25 cellular contexts compared by ENCODE assay signal in the genomic region with DNA sequence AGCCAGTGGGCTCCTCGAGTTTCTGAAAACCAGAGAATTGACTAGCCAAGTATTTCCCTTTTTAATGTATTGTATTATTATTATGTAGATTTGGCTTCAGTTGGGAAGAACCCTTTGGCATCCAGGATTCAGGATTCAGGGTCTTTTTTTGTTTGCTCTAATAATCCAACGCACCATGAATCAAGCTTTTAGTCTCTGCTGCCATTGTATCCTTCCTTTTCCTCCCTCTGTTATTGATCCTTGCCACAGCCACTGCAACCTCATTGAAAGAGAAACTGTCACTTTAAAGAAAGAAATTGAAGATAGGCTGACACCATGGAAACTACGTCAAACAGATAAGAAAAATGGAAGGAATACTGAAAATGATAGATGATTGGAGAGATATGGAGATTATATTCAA.
"Had no signal": no experiment of that assay in that cellular context is flagged by ENCODE, and none has a peak within 500 bp of the region (broad histone marks: within the 10 kb centered on the region; RNA-seq: fewer than 3 reads in every experiment).

No MANE protein-coding gene starts in this region.

- H3K9me3 Mint-ChIP-seq: activated CD4-positive, alpha-beta memory T cell treated with anti-CD3 and anti-CD28 coated beads, Interleukin-2, amount 10 ng/mL, durations not matched to agents 7 days and 5 days had no signal

- ATAC-seq: activated T-helper 17 cell treated with anti-CD3 and anti-CD28 coated beads, Interleukin-2, amount 50 U/mL, for 72 hours had no signal

- H3K27ac Mint-ChIP-seq: activated CD4-positive, alpha-beta memory T cell treated with anti-CD3 and anti-CD28 coated beads, Interleukin-2, amount 10 ng/mL, durations not matched to agents 7 days and 5 days; activated CD4-positive, alpha-beta T cell treated with anti-CD3 and anti-CD28 coated beads, Interleukin-2, amount 10 ng/mL, durations not matched to agents 7 days and 5 days; activated naive CD4-positive, alpha-beta T cell treated with anti-CD3 and anti-CD28 coated beads for 36 hours; activated naive CD8-positive, alpha-beta T cell; activated T-helper 17 cell treated with anti-CD3 and anti-CD28 coated beads, Interleukin-2, amount 50 U/mL, for 72 hours; brain had no signal

- H3K36me3 Mint-ChIP-seq: activated naive CD8-positive, alpha-beta T cell; brain had no signal

- H3K4me1 Mint-ChIP-seq: activated CD4-positive, alpha-beta memory T cell treated with anti-CD3 and anti-CD28 coated beads, Interleukin-2, amount 10 ng/mL, durations not matched to agents 7 days and 5 days; activated CD4-positive, alpha-beta T cell treated with anti-CD3 and anti-CD28 coated beads, Interleukin-2, amount 10 ng/mL, durations not matched to agents 7 days and 5 days; activated T-helper 17 cell treated with anti-CD3 and anti-CD28 coated beads, Interleukin-2, amount 50 U/mL, for 72 hours had no signal

- DNase-seq: activated CD4-positive, alpha-beta memory T cell treated with anti-CD3 and anti-CD28 coated beads, Interleukin-2, amount 10 ng/mL, durations not matched to agents 7 days and 5 days; activated CD4-positive, alpha-beta T cell treated with anti-CD3 and anti-CD28 coated beads, Interleukin-2, amount 10 ng/mL, durations not matched to agents 7 days and 5 days; activated CD4-positive, CD25-positive, alpha-beta regulatory T cell; activated gamma-delta T cell; activated naive CD4-positive, alpha-beta T cell treated with anti-CD3 and anti-CD28 coated beads for 36 hours; activated T-cell treated with anti-CD3 and anti-CD28 coated beads for 4 hours; activated T-cell treated with anti-CD3 and anti-CD28 coated beads, Interleukin-2, amount 50 U/mL, for 48 hours; amygdala; Kasumi-1; KBM-7; NCI-H1048; NCI-H146; NCI-H187 treated with DMSO at 0.1 percent for 48 hours; NCI-H2081 treated with DMSO at 0.1 percent for 48 hours; NCI-H2171 treated with DMSO at 0.1 percent for 48 hours; NCI-H345; NCI-H510A; NCI-H526 treated with DMSO at 0.1 percent for 48 hours; NCI-H82; SIG-M5; T-helper 1 cell had no signal

- H3K27me3 Mint-ChIP-seq: activated CD4-positive, alpha-beta memory T cell treated with anti-CD3 and anti-CD28 coated beads, Interleukin-2, amount 10 ng/mL, durations not matched to agents 7 days and 5 days; activated CD4-positive, alpha-beta T cell treated with anti-CD3 and anti-CD28 coated beads, Interleukin-2, amount 10 ng/mL, durations not matched to agents 7 days and 5 days; activated naive CD8-positive, alpha-beta T cell; activated T-helper 17 cell treated with anti-CD3 and anti-CD28 coated beads, Interleukin-2, amount 50 U/mL, for 72 hours; brain had no signal

- H3K27ac ChIP-seq: VCaP had no signal

- H3K4me3 Mint-ChIP-seq: activated CD4-positive, alpha-beta memory T cell treated with anti-CD3 and anti-CD28 coated beads, Interleukin-2, amount 10 ng/mL, durations not matched to agents 7 days and 5 days; activated CD4-positive, alpha-beta T cell treated with anti-CD3 and anti-CD28 coated beads, Interleukin-2, amount 10 ng/mL, durations not matched to agents 7 days and 5 days; activated naive CD4-positive, alpha-beta T cell treated with anti-CD3 and anti-CD28 coated beads for 36 hours; activated naive CD8-positive, alpha-beta T cell; activated T-helper 17 cell treated with anti-CD3 and anti-CD28 coated beads, Interleukin-2, amount 50 U/mL, for 72 hours had no signal
